In genomic region chr17:4295686-4296085, GRCh38 we compare ENCODE assay signal across 28 cellular contexts.
"Had no signal": no experiment of that assay in that cellular context is flagged by ENCODE, and none has a peak within 500 bp of the region (broad histone marks: within the 10 kb centered on the region; RNA-seq: fewer than 3 reads in every experiment).

No MANE protein-coding gene starts in this region.

- H3K4me3 ChIP-seq: PC-9, SJCRH30, SK-N-MC had no signal

- H3K9me3 Mint-ChIP-seq: activated CD4-positive, alpha-beta T cell treated with anti-CD3 and anti-CD28 coated beads, Interleukin-2, amount 10 ng/mL, durations not matched to agents 24 days and 14 days; activated CD8-positive, alpha-beta T cell treated with anti-CD3 and anti-CD28 coated beads for 36 hours; activated naive CD8-positive, alpha-beta T cell treated with anti-CD3 and anti-CD28 coated beads for 36 hours; activated T-cell treated with anti-CD3 and anti-CD28 coated beads, Interleukin-2, amount 50 U/mL, for 72 hours; activated T-helper 17 cell treated with anti-CD3 and anti-CD28 coated beads, Interleukin-2, amount 50 U/mL, for 72 hours; T-helper 1 cell treated with Interleukin-12 subunit alpha and Interleukin-12 subunit beta and Interleukin-4 antibody, amounts not matched to agents 30 μg/mL and 1 μg/mL, for 36 hours; T-helper 2 cell treated with Interferon-gamma antibody and Interleukin-4, amounts not matched to agents 5 μg/mL and 100 μg/mL, for 36 hours had no signal

- H3K9me3 ChIP-seq: SJCRH30 had no signal

- H3K27me3 Mint-ChIP-seq: activated CD4-positive, alpha-beta T cell treated with anti-CD3 and anti-CD28 coated beads, Interleukin-2, amount 10 ng/mL, durations not matched to agents 24 days and 14 days; activated CD8-positive, alpha-beta T cell treated with anti-CD3 and anti-CD28 coated beads for 36 hours; activated naive CD8-positive, alpha-beta T cell treated with anti-CD3 and anti-CD28 coated beads for 36 hours; activated T-helper 17 cell treated with anti-CD3 and anti-CD28 coated beads, Interleukin-2, amount 50 U/mL, for 72 hours had no signal

- H3K4me3 Mint-ChIP-seq: activated CD4-positive, alpha-beta T cell treated with anti-CD3 and anti-CD28 coated beads, Interleukin-2, amount 10 ng/mL, durations not matched to agents 24 days and 14 days; activated CD8-positive, alpha-beta T cell treated with anti-CD3 and anti-CD28 coated beads for 36 hours; activated naive CD8-positive, alpha-beta T cell treated with anti-CD3 and anti-CD28 coated beads for 36 hours; activated T-cell treated with anti-CD3 and anti-CD28 coated beads, Interleukin-2, amount 50 U/mL, for 72 hours; activated T-helper 17 cell treated with anti-CD3 and anti-CD28 coated beads, Interleukin-2, amount 50 U/mL, for 72 hours; T-helper 1 cell treated with Interleukin-12 subunit alpha and Interleukin-12 subunit beta and Interleukin-4 antibody, amounts not matched to agents 30 μg/mL and 1 μg/mL, for 36 hours; T-helper 2 cell treated with Interferon-gamma antibody and Interleukin-4, amounts not matched to agents 5 μg/mL and 100 μg/mL, for 36 hours had no signal

- ATAC-seq: activated CD8-positive, alpha-beta T cell treated with anti-CD3 and anti-CD28 coated beads for 36 hours; activated T-cell treated with anti-CD3 and anti-CD28 coated beads, Interleukin-2, amount 50 U/mL, for 72 hours; activated T-helper 17 cell treated with anti-CD3 and anti-CD28 coated beads, Interleukin-2, amount 50 U/mL, for 72 hours had no signal

- H3K27ac Mint-ChIP-seq: activated CD4-positive, alpha-beta T cell treated with anti-CD3 and anti-CD28 coated beads, Interleukin-2, amount 10 ng/mL, durations not matched to agents 24 days and 14 days; activated CD8-positive, alpha-beta T cell treated with anti-CD3 and anti-CD28 coated beads for 36 hours; activated naive CD8-positive, alpha-beta T cell treated with anti-CD3 and anti-CD28 coated beads for 36 hours; T-helper 1 cell treated with Interleukin-12 subunit alpha and Interleukin-12 subunit beta and Interleukin-4 antibody, amounts not matched to agents 30 μg/mL and 1 μg/mL, for 36 hours; T-helper 2 cell treated with Interferon-gamma antibody and Interleukin-4, amounts not matched to agents 5 μg/mL and 100 μg/mL, for 36 hours had no signal

- DNase-seq: activated CD4-positive, alpha-beta T cell treated with anti-CD3 and anti-CD28 coated beads, Interleukin-2, amount 10 ng/mL, durations not matched to agents 24 days and 14 days; activated CD4-positive, alpha-beta T cell treated with anti-CD3 and anti-CD28 coated beads, Interleukin-2, amount 50 U/mL, for 4 hours; activated CD8-positive, alpha-beta T cell treated with anti-CD3 and anti-CD28 coated beads for 36 hours; activated effector memory CD4-positive, alpha-beta T cell treated with anti-CD3 and anti-CD28 coated beads, Interleukin-2, amount 50 U/mL, for 16 hours; activated naive CD4-positive, alpha-beta T cell; activated naive CD4-positive, alpha-beta T cell treated with anti-CD3 and anti-CD28 coated beads, Interleukin-2, amount 50 U/mL, for 16 hours; activated naive CD8-positive, alpha-beta T cell treated with anti-CD3 and anti-CD28 coated beads for 36 hours; activated T-cell treated with anti-CD3 and anti-CD28 coated beads, Interleukin-2, amount 50 U/mL, for 1 hour; activated T-cell treated with anti-CD3 and anti-CD28 coated beads, Interleukin-2, amount 50 U/mL, for 72 hours; amniotic stem cell; aorta; brain microvascular endothelial cell; NCI-H1105; NCI-H1436; NCI-H187; NCI-H2029 treated with DMSO at 0.1 percent for 48 hours; NCI-H2171 treated with DMSO at 0.1 percent for 48 hours; NCI-H2227 treated with DMSO at 0.1 percent for 48 hours; NCI-H446; NCI-H526 treated with DMSO at 0.1 percent for 48 hours; NCI-H774; PC-9; Right ventricle myocardium superior; SJCRH30 had no signal

- H3K27ac ChIP-seq: brain microvascular endothelial cell, PC-9, SJCRH30, SK-N-MC had no signal

- H3K27me3 ChIP-seq: brain microvascular endothelial cell, SJCRH30 had no signal

- H3K36me3 ChIP-seq: brain microvascular endothelial cell, SJCRH30 had no signal

- H2AFZ ChIP-seq: PC-9 had no signal

- H3K4me1 ChIP-seq: SJCRH30 had no signal

- H3K4me2 ChIP-seq: PC-9 had no signal
